ENCODE assay signal across 1 cellular context in genomic region chr6:3014675-3015066, GRCh38.
TF ChIP-seq lines count a peak whose summit lies in the region.

No MANE protein-coding gene starts in this region.

TF ChIP-seq in HepG2, 621 proteins besides CTCF, POLR2A, EP300 and RAD21:
- TF ChIP-seq ZNF768 (CRISPR knock-in tag; IDR thresholded peaks at IDR 0.05) (peak; percentile 36; the same call in 1 of the 2 replicates), CHCHD3 (CRISPR knock-in tag; IDR thresholded peaks at IDR 0.05) (no peak), ZNF615 (CRISPR knock-in tag; IDR thresholded peaks at IDR 0.05; ENCODE audit: borderline replicate concordance) (no peak)
